Comparison of ENCODE assay signal across 9 cellular contexts in the genomic region with DNA sequence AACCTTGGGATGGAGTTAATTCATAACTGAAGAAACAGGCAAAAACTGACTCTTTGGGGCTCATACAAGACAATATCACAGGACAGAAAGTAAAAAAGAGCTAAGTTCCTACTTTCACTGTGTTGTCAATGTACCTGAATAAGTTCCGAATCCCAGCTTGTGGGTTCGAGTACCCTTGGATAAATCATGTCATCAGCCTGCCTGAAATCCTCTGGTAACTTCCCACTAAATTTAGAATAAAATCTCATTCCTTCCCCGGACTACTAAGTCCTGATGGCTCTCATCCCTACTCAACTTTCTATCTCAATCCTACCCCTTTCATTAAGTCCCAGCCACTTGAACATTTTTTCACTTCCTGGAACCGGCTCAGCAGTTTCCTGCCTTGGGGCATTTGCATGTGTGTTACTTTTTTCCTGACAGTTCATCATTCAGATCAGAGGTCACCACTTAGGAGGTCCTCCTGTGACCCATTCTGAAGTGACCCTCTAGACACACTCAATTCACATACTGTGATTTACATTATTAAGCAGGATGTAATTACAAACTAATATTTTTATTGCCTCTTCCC. TPM values are rescaled to one million over a fixed set of nuclear protein-coding genes. Genes with fewer than 3 reads are reported as not detected.
DNase-seq lines count a peak whose midpoint lies in the region; ATAC-seq and TF ChIP-seq lines count a peak whose summit lies in the region.
"Had no signal": no experiment of that assay in that cellular context is flagged by ENCODE, and none has a peak within 500 bp of the region (broad histone marks: within the 10 kb centered on the region; RNA-seq: fewer than 3 reads in every experiment).

No MANE protein-coding gene starts in this region.

- no peaks in the 10 kb centered on the region for H3K9me3 Mint-ChIP-seq in activated naive CD8-positive, alpha-beta T cell treated with anti-CD3 and anti-CD28 coated beads, Interleukin-2, amount 50 U/mL, for 24 hours
- H3K9me3 Mint-ChIP-seq in nephron progenitor cell = no peaks in the 10 kb centered on the region

- no peak overlapping the region for H2AFZ ChIP-seq in SK-N-SH (ENCODE audit: low read depth)

- no peak overlapping the region for H3K4me3 Mint-ChIP-seq in activated naive CD8-positive, alpha-beta T cell treated with anti-CD3 and anti-CD28 coated beads, Interleukin-2, amount 50 U/mL, for 24 hours
- no peak overlapping the region for H3K4me3 Mint-ChIP-seq in nephron progenitor cell

- no peaks in the 10 kb centered on the region for H3K9me2 ChIP-seq in SK-N-SH

- H3K27me3 ChIP-seq in SK-N-SH (ENCODE audit: insufficient read depth) = no peaks in the 10 kb centered on the region

- peaks cover 43% of the 10 kb centered on the region for H3K4me1 Mint-ChIP-seq in activated naive CD8-positive, alpha-beta T cell treated with anti-CD3 and anti-CD28 coated beads, Interleukin-2, amount 50 U/mL, for 24 hours
- peaks cover 5% of the 10 kb centered on the region for H3K4me1 Mint-ChIP-seq in nephron progenitor cell

- ATAC-seq in SK-N-SH treated with all-trans-retinoic acid at 6 μM for 48 hours = no peak
- no peak for ATAC-seq in activated naive CD8-positive, alpha-beta T cell treated with anti-CD3 and anti-CD28 coated beads, Interleukin-2, amount 50 U/mL, for 24 hours
- ATAC-seq in HG02588 (IDR thresholded peaks at IDR 0.05; ENCODE audit: unreplicated experiment) = no peak
- no peak for ATAC-seq in GM21360 (IDR thresholded peaks at IDR 0.05; ENCODE audit: unreplicated experiment)

- no peak for TF ChIP-seq CTCF in SK-N-SH (IDR thresholded peaks at IDR 0.05)
- no peak for TF ChIP-seq CTCF in nephron progenitor cell (IDR thresholded peaks at IDR 0.05)

- H3K36me3 Mint-ChIP-seq in activated naive CD8-positive, alpha-beta T cell treated with anti-CD3 and anti-CD28 coated beads, Interleukin-2, amount 50 U/mL, for 24 hours (ENCODE audit: low read depth) = peaks cover 54% of the 10 kb centered on the region
- H3K36me3 Mint-ChIP-seq in nephron progenitor cell (ENCODE audit: low read depth) = peaks cover 46% of the 10 kb centered on the region

- peaks cover 3% of the 10 kb centered on the region; the same call in 1 of the 2 replicates for H4K20me1 ChIP-seq in SK-N-SH (ENCODE audit: insufficient read depth)

- H3K4me2 ChIP-seq in SK-N-SH = no peak overlapping the region

- no peak overlapping the region for H3K4me3 ChIP-seq in SK-N-SH (ENCODE audit: low read depth in 2 of 2, low read length in 1 of 2)

- H3K79me2 ChIP-seq in SK-N-SH (ENCODE audit: insufficient read depth) = peaks cover 17% of the 10 kb centered on the region

- no peak for TF ChIP-seq EP300 in SK-N-SH (IDR thresholded peaks at IDR 0.05; ENCODE audit: borderline replicate concordance in 1 of 2, low read depth in 1 of 2, low read length in 1 of 2)

- H3K36me3 ChIP-seq in SK-N-SH (replicated peaks in 1 of 2; ENCODE audit: control insufficient read depth in 1 of 2, insufficient read depth in 2 of 2, low read length in 1 of 2) = peaks cover 59 to 62% of the 10 kb centered on the region in 2 experiments

- H3K9me3 ChIP-seq in SK-N-SH = no peaks in the 10 kb centered on the region

- no peak overlapping the region; a peak in 1 of 4 replicates for H3K27ac ChIP-seq in SK-N-SH (ENCODE audit: low read depth in 2 of 2, low read length in 1 of 2)

- H3K4me1 ChIP-seq in SK-N-SH (ENCODE audit: control insufficient read depth in 1 of 2, insufficient read depth in 2 of 2, low read depth in 1 of 2, low read length in 1 of 2) = peaks cover 0 to 3% of the 10 kb centered on the region in 2 experiments; a peak in 2 of 4 replicates

- no peak overlapping the region for H3K9ac ChIP-seq in SK-N-SH

- POLR2A ChIA-PET in SK-N-SH (lab: Yijun Ruan, JAX) = interaction anchor here (1.3 kb wide), 1 partner anchor 12 kb away, joined by 4 read pairs; no protein-coding TSS in a partner anchor

- peaks cover 26% of the 10 kb centered on the region for H3F3A ChIP-seq in SK-N-SH (replicated peaks; ENCODE audit: insufficient read depth)

- DNase-seq in SK-N-SH = no peak
- peak; percentile 54 for DNase-seq in MV-4-11 (lab: John Stamatoyannopoulos, UW)
- DNase-seq in activated naive CD8-positive, alpha-beta T cell treated with anti-CD3 and anti-CD28 coated beads, Interleukin-2, amount 50 U/mL, for 24 hours = no peak
- no peak for DNase-seq in nephron progenitor cell
- DNase-seq in activated effector memory CD4-positive, alpha-beta T cell treated with anti-CD3 and anti-CD28 coated beads, Interleukin-2, amount 50 U/mL, for 16 hours = no peak
- DNase-seq: NCI-H146 had no signal

- H3K27ac Mint-ChIP-seq in activated naive CD8-positive, alpha-beta T cell treated with anti-CD3 and anti-CD28 coated beads, Interleukin-2, amount 50 U/mL, for 24 hours = peak overlapping the region; percentile 82
- H3K27ac Mint-ChIP-seq in nephron progenitor cell = peak overlapping the region; percentile 84

- H3K27me3 Mint-ChIP-seq in activated naive CD8-positive, alpha-beta T cell treated with anti-CD3 and anti-CD28 coated beads, Interleukin-2, amount 50 U/mL, for 24 hours = no peaks in the 10 kb centered on the region
- H3K27me3 Mint-ChIP-seq in nephron progenitor cell (ENCODE audit: low read depth, poor library complexity) = no peaks in the 10 kb centered on the region

- no peak for TF ChIP-seq RAD21 in SK-N-SH (IDR thresholded peaks at IDR 0.05; ENCODE audit: low read length)

- WGBS in SK-N-SH (ENCODE audit: low lambda C conversion rate) = 78% methylated on average over 4 of the region's 4 CpGs

- CTCF ChIA-PET in SK-N-SH (lab: Yijun Ruan, JAX) = interaction anchor here (1.1 kb wide), 1 partner anchor 10 kb away, joined by 3 read pairs; no protein-coding TSS in a partner anchor

TF ChIP-seq in SK-N-SH, 30 proteins besides CTCF, POLR2A, EP300 and RAD21:
- TF ChIP-seq CHD2 (IDR thresholded peaks at IDR 0.05; ENCODE audit: low read length, partially characterized antibody) (no peak), POLR2AphosphoS5 (IDR thresholded peaks at IDR 0.05; ENCODE audit: low read depth, low read length) (0 out of 2 replicates have a peak, but pooled peaks have one; percentile 23)

TF ChIP-seq in SK-N-SH treated with all-trans-retinoic acid at 6 μM for 48 hours, 23 proteins besides CTCF, POLR2A, EP300 and RAD21 (continues in another document):
- TF ChIP-seq CSDC2 (CRISPR knock-in tag; IDR thresholded peaks at IDR 0.05) (no peak), ZFP30 (CRISPR knock-in tag; IDR thresholded peaks at IDR 0.05) (no peak), ARNTL (CRISPR knock-in tag; IDR thresholded peaks at IDR 0.05; ENCODE audit: borderline replicate concordance, low read depth) (no peak), SNAI2 (CRISPR knock-in tag; IDR thresholded peaks at IDR 0.05) (no peak), POU6F1 (CRISPR knock-in tag; IDR thresholded peaks at IDR 0.05; ENCODE audit: borderline replicate concordance, low read depth) (no peak), TOX (CRISPR knock-in tag; IDR thresholded peaks at IDR 0.05; ENCODE audit: borderline replicate concordance) (no peak), GLIS3 (CRISPR knock-in tag; IDR thresholded peaks at IDR 0.05) (no peak), ISL1 (CRISPR knock-in tag; IDR thresholded peaks at IDR 0.05) (no peak), PPARA (CRISPR knock-in tag; IDR thresholded peaks at IDR 0.05; ENCODE audit: borderline replicate concordance) (no peak), RARB (CRISPR knock-in tag; IDR thresholded peaks at IDR 0.05) (no peak), ZC3H10 (CRISPR knock-in tag; IDR thresholded peaks at IDR 0.05) (no peak), CSRNP3 (CRISPR knock-in tag; IDR thresholded peaks at IDR 0.05) (no peak), OSR1 (CRISPR knock-in tag; IDR thresholded peaks at IDR 0.05) (no peak)
- TF ChIP-seq, protein P1, sequence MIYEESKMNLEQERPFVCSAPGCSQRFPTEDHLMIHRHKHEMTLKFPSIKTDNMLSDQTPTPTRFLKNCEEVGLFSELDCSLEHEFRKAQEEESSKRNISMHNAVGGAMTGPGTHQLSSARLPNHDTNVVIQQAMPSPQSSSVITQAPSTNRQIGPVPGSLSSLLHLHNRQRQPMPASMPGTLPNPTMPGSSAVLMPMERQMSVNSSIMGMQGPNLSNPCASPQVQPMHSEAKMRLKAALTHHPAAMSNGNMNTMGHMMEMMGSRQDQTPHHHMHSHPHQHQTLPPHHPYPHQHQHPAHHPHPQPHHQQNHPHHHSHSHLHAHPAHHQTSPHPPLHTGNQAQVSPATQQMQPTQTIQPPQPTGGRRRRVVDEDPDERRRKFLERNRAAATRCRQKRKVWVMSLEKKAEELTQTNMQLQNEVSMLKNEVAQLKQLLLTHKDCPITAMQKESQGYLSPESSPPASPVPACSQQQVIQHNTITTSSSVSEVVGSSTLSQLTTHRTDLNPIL (CRISPR knock-in tag; IDR thresholded peaks at IDR 0.05; ENCODE audit: low read depth) = no peak

RNA-seq across cellular contexts. Expression of gene ERP29, which starts 12.7 kb away (rescaled TPM):
- 177 and 189 TPM in 2 replicates for polyA plus RNA-seq in SK-N-SH (2012; rRNA removed)
- 200 and 206 TPM in 2 replicates for polyA plus RNA-seq in SK-N-SH (2012; cell fraction: cytosol; rRNA removed)
- 53.7 and 87.5 TPM in 2 replicates for polyA plus RNA-seq in SK-N-SH (2012; cell fraction: nucleus; rRNA removed)

RNA-seq across cellular contexts. Expression of gene TMEM116, which starts 12.9 kb away (rescaled TPM):
- 7.9 and 12.0 TPM in 2 replicates for polyA plus RNA-seq in SK-N-SH (2012; rRNA removed)
- polyA plus RNA-seq in SK-N-SH (2012; cell fraction: cytosol; rRNA removed) = 9.1 and 9.3 TPM in 2 replicates
- 7.7 and 10.7 TPM in 2 replicates for polyA plus RNA-seq in SK-N-SH (2012; cell fraction: nucleus; rRNA removed)
